Comparison of ENCODE assay signal across 8 cellular contexts in genomic region chr12:121801601-121802484, GRCh38. TPM values are rescaled to one million over a fixed set of nuclear protein-coding genes. Genes with fewer than 3 reads are reported as not detected.
DNase-seq lines count a peak whose midpoint lies in the region; ATAC-seq and TF ChIP-seq lines count a peak whose summit lies in the region.

No MANE protein-coding gene starts in this region.

- peak overlapping the region; percentile 24 for H2AFZ ChIP-seq in mammary epithelial cell (ENCODE audit: low read depth, low read length)

- TF ChIP-seq CTCF in C4-2B (conservative IDR thresholded peaks at IDR 0.05) (no peak), mammary epithelial cell (conservative IDR thresholded peaks at IDR 0.05 in 1 of 2, IDR thresholded peaks at IDR 0.05 in 1 of 2; ENCODE audit: extremely low read depth in 1 of 2, insufficient read depth in 1 of 2, low read depth in 1 of 2, low read length in 2 of 2) (no peak)

- H3K27ac ChIP-seq in C4-2B (peak overlapping the region; percentile 98), HUES6 (ENCODE audit: low read depth, low read length) (peak overlapping the region; percentile 100), mammary epithelial cell (ENCODE audit: insufficient read depth, low read depth, low read length) (peak overlapping the region; percentile 92), stomach smooth muscle (ENCODE audit: low read length) (peak overlapping the region; percentile 100)

- in situ Hi-C loops in SK-MEL-5 (cut with HindIII; ENCODE audit: low pct_unique_long_range_greater_than_20kb, low sequenced_read_pairs) (no loop called here), mammary epithelial cell (cut with MboI; ENCODE audit: low sequenced_read_pairs in 2 of 2) (no loop called here)

- intact Hi-C loops in mammary epithelial cell (cut with micrococcal nuclease) = loop anchor here (5.0 kb wide), 1 partner anchor 225 kb away; no protein-coding TSS in a partner anchor

- peaks cover 54% of the 10 kb centered on the region for H3K79me2 ChIP-seq in mammary epithelial cell (ENCODE audit: insufficient read depth, low read length)

- no peaks in the 10 kb centered on the region for H3K9me3 ChIP-seq in HUES6 (ENCODE audit: control insufficient read depth, insufficient read depth, low read depth, low read length)
- H3K9me3 ChIP-seq in mammary epithelial cell (replicated peaks; ENCODE audit: insufficient read depth, low read length) = no peaks in the 10 kb centered on the region
- H3K9me3 ChIP-seq in stomach smooth muscle (ENCODE audit: control insufficient read depth in 2 of 2, low read length in 2 of 2) = no peaks in the 10 kb centered on the region

- H3K4me2 ChIP-seq in mammary epithelial cell (ENCODE audit: insufficient read depth, low read depth, low read length) = peak overlapping the region; percentile 96

- H3K36me3 ChIP-seq in HUES6 (ENCODE audit: control insufficient read depth, insufficient read depth, low read length) (peaks cover 23% of the 10 kb centered on the region; the same call in 1 of the 2 replicates), mammary epithelial cell (ENCODE audit: insufficient read depth, low read length) (no peaks in the 10 kb centered on the region), stomach smooth muscle (ENCODE audit: control insufficient read depth in 2 of 2, insufficient read depth in 2 of 2, low read length in 2 of 2) (peaks cover 0 to 4% of the 10 kb centered on the region in 2 donors)

- dilution Hi-C loops in mammary epithelial cell (cut with HindIII; ENCODE audit: low sequenced_read_pairs) = no loop called here

- no peaks in the 10 kb centered on the region for H4K20me1 ChIP-seq in mammary epithelial cell (ENCODE audit: insufficient read depth, low read length)

- BruUV-seq in mammary epithelial cell (replicated peaks; lab: Mats Ljungman, UMichigan) = TSS peak; percentile 27

- peaks cover 37% of the 10 kb centered on the region for H3K4me1 ChIP-seq in HUES6 (ENCODE audit: control insufficient read depth, insufficient read depth, low read length)
- H3K4me1 ChIP-seq in mammary epithelial cell (ENCODE audit: insufficient read depth, low read length) = peaks cover 63% of the 10 kb centered on the region
- H3K4me1 ChIP-seq in stomach smooth muscle (ENCODE audit: control insufficient read depth, insufficient read depth, low read length) = peaks cover 56% of the 10 kb centered on the region

- CTCF ChIA-PET in mammary epithelial cell (lab: Charles Lee; ENCODE audit: low non-redundant PET) = interaction anchor here (0.5 kb wide), 1 partner anchor 112 kb away, joined by 6 read pairs; no protein-coding TSS in a partner anchor

- H3K27me3 ChIP-seq in HUES6 (ENCODE audit: control insufficient read depth, insufficient read depth, low read length) (no peaks in the 10 kb centered on the region), mammary epithelial cell (ENCODE audit: insufficient read depth, low read length) (no peaks in the 10 kb centered on the region), stomach smooth muscle (ENCODE audit: control insufficient read depth in 1 of 2, insufficient read depth in 2 of 2, low read length in 2 of 2) (no peaks in the 10 kb centered on the region)

- H3K4me3 ChIP-seq in HUES6 (ENCODE audit: low read depth, low read length) = peak overlapping the region; percentile 74
- peak overlapping the region; percentile 67 to 68 (median 67) for H3K4me3 ChIP-seq in mammary epithelial cell (replicated peaks in 1 of 3; ENCODE audit: insufficient read depth in 1 of 3, low read depth in 2 of 3, low read length in 3 of 3)
- H3K4me3 ChIP-seq in stomach smooth muscle (ENCODE audit: low read length in 2 of 2) = peak overlapping the region; percentile 82 to 87

- ATAC-seq in GM18519 (IDR thresholded peaks at IDR 0.05; ENCODE audit: low FRiP score, unreplicated experiment) (no peak), HG03565 (IDR thresholded peaks at IDR 0.05; ENCODE audit: unreplicated experiment) (no peak)

- 9% methylated on average over 18 of the region's 18 CpGs for WGBS in mammary epithelial cell (ENCODE audit: low coverage, missing lambda C conversion rate)

- peak overlapping the region; percentile 100 for H3K9ac ChIP-seq in HUES6 (ENCODE audit: low read length)
- peak overlapping the region; percentile 92 for H3K9ac ChIP-seq in mammary epithelial cell (ENCODE audit: insufficient read depth, low read length)
- H3K9ac ChIP-seq in stomach smooth muscle (ENCODE audit: low read length in 2 of 2) = peak overlapping the region; percentile 98 to 99

- peak; percentile 26 for DNase-seq in SK-MEL-5 (ENCODE audit: low read depth, low spot score)
- peak; percentile 50 for DNase-seq in mammary epithelial cell
- DNase-seq in left kidney (ENCODE audit: low read depth, low spot score) = peak; percentile 63

RNA-seq across cellular contexts. Expression of gene SETD1B, which starts 2.0 kb away (rescaled TPM):
- 2.0 TPM in 2 replicates for total RNA-seq in SK-MEL-5 (2014; rRNA removed; shearing (Covaris generic))
- polyA plus RNA-seq in SK-MEL-5 (2015; cell fraction: cytosol; rRNA removed) = 10.4 and 14.4 TPM in 2 replicates
- polyA plus RNA-seq in SK-MEL-5 (2015; cell fraction: nucleus; rRNA removed) = 9.5 and 10.0 TPM in 2 replicates
- 10 to 100 TPM in 1 of 2 donors, 1 to 10 TPM in 1; 4.3 to 16.0 TPM for total RNA-seq in mammary epithelial cell
- 0.94 TPM for polyA plus RNA-seq in mammary epithelial cell
- polyA minus RNA-seq in mammary epithelial cell = 5.4 TPM

RNA-seq across cellular contexts. Expression of gene RHOF, which starts 8.4 kb away (rescaled TPM):
- 5.3 and 5.7 TPM in 2 replicates for total RNA-seq in SK-MEL-5 (2014; rRNA removed; shearing (Covaris generic))
- 10.6 and 14.6 TPM in 2 replicates for polyA plus RNA-seq in SK-MEL-5 (2015; cell fraction: cytosol; rRNA removed)
- polyA plus RNA-seq in SK-MEL-5 (2015; cell fraction: nucleus; rRNA removed) = 41.4 and 61.9 TPM in 2 replicates
- 1 to 10 TPM; 4.4 to 6.2 TPM for total RNA-seq in mammary epithelial cell
- 1.4 TPM for polyA plus RNA-seq in mammary epithelial cell
- 0.26 TPM for polyA minus RNA-seq in mammary epithelial cell

RNA-seq across cellular contexts. Expression of gene HPD, which starts 56.8 kb away (rescaled TPM):
- total RNA-seq in SK-MEL-5 (2014; rRNA removed; shearing (Covaris generic)) = not detected in 2 replicates
- polyA plus RNA-seq in SK-MEL-5 (2015; cell fraction: cytosol; rRNA removed) = 0.07 TPM in 1 of 2 replicates, not detected in the other
- polyA plus RNA-seq in SK-MEL-5 (2015; cell fraction: nucleus; rRNA removed) = not detected in 2 replicates
- total RNA-seq in mammary epithelial cell = under 1 TPM in 1 of 2 donors, not detected in 1; 0.17 TPM
- polyA plus RNA-seq in mammary epithelial cell = 0.03 TPM
- not detected for polyA minus RNA-seq in mammary epithelial cell
